Comparison of ENCODE assay signal across 35 cellular contexts in genomic region chr1:35756064-35756463, GRCh38. TPM values are rescaled to one million over a fixed set of nuclear protein-coding genes. Genes with fewer than 3 reads are reported as not detected.
"Had no signal": no experiment of that assay in that cellular context is flagged by ENCODE, and none has a peak within 500 bp of the region (broad histone marks: within the 10 kb centered on the region; RNA-seq: fewer than 3 reads in every experiment).

No MANE protein-coding gene starts in this region.

- ATAC-seq: activated CD8-positive, alpha-beta T cell treated with anti-CD3 and anti-CD28 coated beads for 36 hours; activated naive CD4-positive, alpha-beta T cell treated with anti-CD3 and anti-CD28 coated beads, Interleukin-2, amount 50 U/mL, for 72 hours; activated T-cell treated with anti-CD3 and anti-CD28 coated beads, Interleukin-2, amount 50 U/mL, for 4 hours; activated T-cell treated with anti-CD3 and anti-CD28 coated beads, Interleukin-2, amount 50 U/mL, for 72 hours; activated T-helper 17 cell treated with anti-CD3 and anti-CD28 coated beads, Interleukin-2, amount 50 U/mL, for 72 hours; body of pancreas had no signal

- FAIRE-seq: astrocyte, TTC549 had no signal

- H3K9me3 Mint-ChIP-seq: activated B cell treated with CpG ODN at 0.5 μM for 24 hours; activated CD4-positive, alpha-beta memory T cell treated with anti-CD3 and anti-CD28 coated beads for 36 hours; activated CD4-positive, alpha-beta T cell treated with anti-CD3 and anti-CD28 coated beads, Interleukin-2, amount 10 ng/mL, durations not matched to agents 24 days and 14 days; activated CD8-positive, alpha-beta T cell treated with anti-CD3 and anti-CD28 coated beads for 36 hours; activated naive CD4-positive, alpha-beta T cell treated with anti-CD3 and anti-CD28 coated beads for 36 hours; activated naive CD4-positive, alpha-beta T cell treated with anti-CD3 and anti-CD28 coated beads, Interleukin-2, amount 50 U/mL, for 72 hours; activated naive CD8-positive, alpha-beta T cell treated with anti-CD3 and anti-CD28 coated beads for 36 hours; activated T-cell treated with anti-CD3 and anti-CD28 coated beads, Interleukin-2, amount 50 U/mL, for 4 hours; activated T-cell treated with anti-CD3 and anti-CD28 coated beads, Interleukin-2, amount 50 U/mL, for 72 hours; activated T-helper 1 cell treated with anti-CD3 and anti-CD28 coated beads, Interleukin-12 subunit alpha, Interleukin-12 subunit beta, Interleukin-2, Interleukin-4 antibody, amounts not matched to agents 30 ng/mL and 10 ng/mL and 1 ng/mL, durations not matched to agents 14 hours and 24 hours and 36 hours; activated T-helper 17 cell treated with anti-CD3 and anti-CD28 coated beads, Interleukin-2, amount 50 U/mL, for 72 hours; T-helper 2 cell treated with Interferon-gamma antibody and Interleukin-4, amounts not matched to agents 5 μg/mL and 100 μg/mL, for 36 hours had no signal

- H3K27me3 ChIP-seq: adrenal gland, body of pancreas, brain microvascular endothelial cell, breast epithelium had no signal

- H3K4me1 Mint-ChIP-seq: activated B cell treated with CpG ODN at 0.5 μM for 24 hours; activated naive CD8-positive, alpha-beta T cell treated with anti-CD3 and anti-CD28 coated beads for 36 hours; activated T-helper 17 cell treated with anti-CD3 and anti-CD28 coated beads, Interleukin-2, amount 50 U/mL, for 72 hours had no signal

- DNase-seq: activated B cell treated with CpG ODN at 0.5 μM for 24 hours; activated CD4-positive, alpha-beta memory T cell treated with anti-CD3 and anti-CD28 coated beads for 36 hours; activated CD4-positive, alpha-beta T cell treated with anti-CD3 and anti-CD28 coated beads for 4 hours; activated CD4-positive, alpha-beta T cell treated with anti-CD3 and anti-CD28 coated beads, Interleukin-2, amount 10 ng/mL, durations not matched to agents 24 days and 14 days; activated CD4-positive, alpha-beta T cell treated with anti-CD3 and anti-CD28 coated beads, Interleukin-2, amount 50 U/mL, for 1 hour; activated CD4-positive, alpha-beta T cell treated with anti-CD3 and anti-CD28 coated beads, Interleukin-2, amount 50 U/mL, for 4 hours; activated CD4-positive, CD25-positive, alpha-beta regulatory T cell treated with anti-CD3 and anti-CD28 coated beads, Interleukin-2, amount 50 U/mL, for 72 hours; activated CD8-positive, alpha-beta memory T cell treated with anti-CD3 and anti-CD28 coated beads, Interleukin-2, amount 50 U/mL, for 4 hours; activated CD8-positive, alpha-beta T cell treated with anti-CD3 and anti-CD28 coated beads for 36 hours; activated effector memory CD4-positive, alpha-beta T cell treated with anti-CD3 and anti-CD28 coated beads, Interleukin-2, amount 50 U/mL, for 16 hours; activated gamma-delta T cell treated with Interleukin-2 at 50 U/mL for 16 hours; activated naive CD4-positive, alpha-beta T cell; activated naive CD4-positive, alpha-beta T cell treated with anti-CD3 and anti-CD28 coated beads for 36 hours; activated naive CD4-positive, alpha-beta T cell treated with anti-CD3 and anti-CD28 coated beads, Interleukin-2, amount 50 U/mL, for 16 hours; activated naive CD8-positive, alpha-beta T cell treated with anti-CD3 and anti-CD28 coated beads for 36 hours; activated T-cell treated with anti-CD3 and anti-CD28 coated beads for 4 hours; activated T-cell treated with anti-CD3 and anti-CD28 coated beads, Interleukin-2, amount 50 U/mL, for 1 hour; activated T-cell treated with anti-CD3 and anti-CD28 coated beads, Interleukin-2, amount 50 U/mL, for 4 hours; activated T-cell treated with anti-CD3 and anti-CD28 coated beads, Interleukin-2, amount 50 U/mL, for 72 hours; adrenal gland; amniotic stem cell; aorta; body of pancreas; brain microvascular endothelial cell; central memory CD4-positive, alpha-beta T cell; T-helper 2 cell; T-helper 9 cell had no signal

- H3K27me3 Mint-ChIP-seq: activated B cell treated with CpG ODN at 0.5 μM for 24 hours; activated CD4-positive, alpha-beta memory T cell treated with anti-CD3 and anti-CD28 coated beads for 36 hours; activated CD4-positive, alpha-beta T cell treated with anti-CD3 and anti-CD28 coated beads, Interleukin-2, amount 10 ng/mL, durations not matched to agents 24 days and 14 days; activated CD8-positive, alpha-beta T cell treated with anti-CD3 and anti-CD28 coated beads for 36 hours; activated naive CD8-positive, alpha-beta T cell treated with anti-CD3 and anti-CD28 coated beads for 36 hours; activated T-helper 17 cell treated with anti-CD3 and anti-CD28 coated beads, Interleukin-2, amount 50 U/mL, for 72 hours had no signal

- H3K4me1 ChIP-seq: adrenal gland, body of pancreas, breast epithelium had no signal

- H3K27ac Mint-ChIP-seq: activated B cell treated with CpG ODN at 0.5 μM for 24 hours; activated CD4-positive, alpha-beta memory T cell treated with anti-CD3 and anti-CD28 coated beads for 36 hours; activated CD4-positive, alpha-beta T cell treated with anti-CD3 and anti-CD28 coated beads, Interleukin-2, amount 10 ng/mL, durations not matched to agents 24 days and 14 days; activated CD8-positive, alpha-beta T cell treated with anti-CD3 and anti-CD28 coated beads for 36 hours; activated naive CD4-positive, alpha-beta T cell treated with anti-CD3 and anti-CD28 coated beads for 36 hours; activated naive CD4-positive, alpha-beta T cell treated with anti-CD3 and anti-CD28 coated beads, Interleukin-2, amount 50 U/mL, for 72 hours; activated naive CD8-positive, alpha-beta T cell treated with anti-CD3 and anti-CD28 coated beads for 36 hours; activated T-cell treated with anti-CD3 and anti-CD28 coated beads, Interleukin-2, amount 50 U/mL, for 72 hours; activated T-helper 1 cell treated with anti-CD3 and anti-CD28 coated beads, Interleukin-12 subunit alpha, Interleukin-12 subunit beta, Interleukin-2, Interleukin-4 antibody, amounts not matched to agents 30 ng/mL and 10 ng/mL and 1 ng/mL, durations not matched to agents 14 hours and 24 hours and 36 hours; activated T-helper 17 cell treated with anti-CD3 and anti-CD28 coated beads, Interleukin-2, amount 50 U/mL, for 72 hours; T-helper 2 cell treated with Interferon-gamma antibody and Interleukin-4, amounts not matched to agents 5 μg/mL and 100 μg/mL, for 36 hours had no signal

- H3K36me3 ChIP-seq: adrenal gland, brain microvascular endothelial cell, breast epithelium had no signal

- H3K9me3 ChIP-seq: adrenal gland, body of pancreas, breast epithelium had no signal

- H3K27ac ChIP-seq: adrenal gland, body of pancreas, brain microvascular endothelial cell, breast epithelium, VCaP had no signal

- H3K4me3 Mint-ChIP-seq: activated B cell treated with CpG ODN at 0.5 μM for 24 hours; activated CD4-positive, alpha-beta memory T cell treated with anti-CD3 and anti-CD28 coated beads for 36 hours; activated CD4-positive, alpha-beta T cell treated with anti-CD3 and anti-CD28 coated beads, Interleukin-2, amount 10 ng/mL, durations not matched to agents 24 days and 14 days; activated CD8-positive, alpha-beta T cell treated with anti-CD3 and anti-CD28 coated beads for 36 hours; activated naive CD4-positive, alpha-beta T cell treated with anti-CD3 and anti-CD28 coated beads for 36 hours; activated naive CD8-positive, alpha-beta T cell treated with anti-CD3 and anti-CD28 coated beads for 36 hours; activated T-cell treated with anti-CD3 and anti-CD28 coated beads, Interleukin-2, amount 50 U/mL, for 4 hours; activated T-cell treated with anti-CD3 and anti-CD28 coated beads, Interleukin-2, amount 50 U/mL, for 72 hours; activated T-helper 1 cell treated with anti-CD3 and anti-CD28 coated beads, Interleukin-12 subunit alpha, Interleukin-12 subunit beta, Interleukin-2, Interleukin-4 antibody, amounts not matched to agents 30 ng/mL and 10 ng/mL and 1 ng/mL, durations not matched to agents 14 hours and 24 hours and 36 hours; activated T-helper 17 cell treated with anti-CD3 and anti-CD28 coated beads, Interleukin-2, amount 50 U/mL, for 72 hours; T-helper 2 cell treated with Interferon-gamma antibody and Interleukin-4, amounts not matched to agents 5 μg/mL and 100 μg/mL, for 36 hours had no signal

- H3K4me3 ChIP-seq: adrenal gland, body of pancreas, breast epithelium had no signal

RNA-seq across cellular contexts. Expression of gene CLSPN, which starts 13.7 kb away (rescaled TPM):
- total RNA-seq: body of pancreas had no signal
- polyA plus RNA-seq: aorta had no signal
